18 cellular contexts compared by ENCODE assay signal in the genomic region with DNA sequence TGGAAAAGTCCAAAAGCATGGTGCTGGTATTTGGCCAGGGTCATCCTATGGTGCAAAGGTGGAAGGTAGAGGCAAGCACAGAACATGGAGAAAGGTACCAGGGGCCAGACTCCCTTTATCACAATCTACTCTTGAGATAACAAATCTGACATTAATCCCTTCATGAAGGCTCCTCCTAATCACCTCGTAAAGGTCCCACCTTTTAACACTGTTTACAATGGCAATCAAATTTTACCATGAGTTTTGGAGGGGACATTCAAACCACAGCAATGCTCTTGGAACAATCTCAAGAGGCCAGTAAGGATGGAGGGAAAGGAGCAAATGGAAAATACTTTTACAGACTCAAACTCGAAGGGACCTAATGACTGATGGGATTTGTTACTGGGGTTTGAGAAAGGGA. TPM values are rescaled to one million over a fixed set of nuclear protein-coding genes. Genes with fewer than 3 reads are reported as not detected.
DNase-seq lines count a peak whose midpoint lies in the region; ATAC-seq, FAIRE-seq and TF ChIP-seq lines count a peak whose summit lies in the region.
"Had no signal": no experiment of that assay in that cellular context is flagged by ENCODE, and none has a peak within 500 bp of the region (broad histone marks: within the 10 kb centered on the region; RNA-seq: fewer than 3 reads in every experiment).

No MANE protein-coding gene starts in this region.

- H3K9me3 Mint-ChIP-seq in Calu3 (ENCODE audit: low read depth, unreplicated experiment), result no peaks in the 10 kb centered on the region
- no peaks in the 10 kb centered on the region for H3K9me3 Mint-ChIP-seq in astrocyte (ENCODE audit: unreplicated experiment)
- no peaks in the 10 kb centered on the region for H3K9me3 Mint-ChIP-seq in osteocyte (ENCODE audit: unreplicated experiment)
- H3K9me3 Mint-ChIP-seq in activated T-cell treated with anti-CD3 and anti-CD28 coated beads, Interleukin-2, amount 50 U/mL, for 4 hours, result no peaks in the 10 kb centered on the region
- H3K9me3 Mint-ChIP-seq in activated naive CD4-positive, alpha-beta T cell treated with anti-CD3 and anti-CD28 coated beads, Interleukin-2, amount 50 U/mL, for 72 hours, result no peaks in the 10 kb centered on the region
- H3K9me3 Mint-ChIP-seq: CD4-positive, CD25-positive, alpha-beta regulatory T cell; IgD-negative memory B cell had no signal

- no peak overlapping the region for H3K9ac ChIP-seq in Karpas-422 (ENCODE audit: low read length)
- H3K9ac ChIP-seq in astrocyte (ENCODE audit: low read length), result no peak overlapping the region
- H3K9ac ChIP-seq: BLaER1 treated with 17β-estradiol and CSF1 and Interleukin-3, amounts not matched to agents 10 nM and 100 nM had no signal

- H3K36me3 Mint-ChIP-seq in Calu3 (ENCODE audit: insufficient read depth, unreplicated experiment) (peaks cover 46% of the 10 kb centered on the region), astrocyte (ENCODE audit: low read depth, unreplicated experiment) (peaks cover 11% of the 10 kb centered on the region), osteocyte (ENCODE audit: unreplicated experiment) (peaks cover 4% of the 10 kb centered on the region)
- no peaks in the 10 kb centered on the region for H3K36me3 Mint-ChIP-seq in activated T-cell treated with anti-CD3 and anti-CD28 coated beads, Interleukin-2, amount 50 U/mL, for 4 hours (ENCODE audit: insufficient read depth)
- peaks cover 0 to 5% of the 10 kb centered on the region in 2 donors for H3K36me3 Mint-ChIP-seq in activated naive CD4-positive, alpha-beta T cell treated with anti-CD3 and anti-CD28 coated beads, Interleukin-2, amount 50 U/mL, for 72 hours
- H3K36me3 Mint-ChIP-seq: CD4-positive, CD25-positive, alpha-beta regulatory T cell; IgD-negative memory B cell had no signal

- no peaks in the 10 kb centered on the region for H3K4me1 ChIP-seq in Karpas-422 (ENCODE audit: low read length)
- peaks cover 32% of the 10 kb centered on the region for H3K4me1 ChIP-seq in astrocyte (ENCODE audit: insufficient read depth, low read length)

- ATAC-seq in activated T-cell treated with anti-CD3 and anti-CD28 coated beads, Interleukin-2, amount 50 U/mL, for 4 hours, result no peak
- no peak for ATAC-seq in activated naive CD4-positive, alpha-beta T cell treated with anti-CD3 and anti-CD28 coated beads, Interleukin-2, amount 50 U/mL, for 72 hours

- H3K27ac Mint-ChIP-seq in Calu3 (ENCODE audit: unreplicated experiment), result peak overlapping the region; percentile 24
- H3K27ac Mint-ChIP-seq in astrocyte (ENCODE audit: unreplicated experiment), result no peak overlapping the region
- peak overlapping the region; percentile 59 for H3K27ac Mint-ChIP-seq in osteocyte (ENCODE audit: unreplicated experiment)
- no peak overlapping the region for H3K27ac Mint-ChIP-seq in activated naive CD4-positive, alpha-beta T cell treated with anti-CD3 and anti-CD28 coated beads, Interleukin-2, amount 50 U/mL, for 72 hours
- H3K27ac Mint-ChIP-seq: CD4-positive, CD25-positive, alpha-beta regulatory T cell; IgD-negative memory B cell had no signal

- H3K4me3 ChIP-seq in Karpas-422 (ENCODE audit: low read length) (no peak overlapping the region), astrocyte (ENCODE audit: insufficient read depth, low read depth, low read length) (no peak overlapping the region)
- H3K4me3 ChIP-seq: BLaER1 treated with 17β-estradiol and CSF1 and Interleukin-3, amounts not matched to agents 10 nM and 100 nM; GM12878 had no signal

- H3K27me3 Mint-ChIP-seq in Calu3 (ENCODE audit: unreplicated experiment) (no peaks in the 10 kb centered on the region), astrocyte (ENCODE audit: low read depth, unreplicated experiment) (no peaks in the 10 kb centered on the region), osteocyte (ENCODE audit: unreplicated experiment) (no peaks in the 10 kb centered on the region)
- H3K27me3 Mint-ChIP-seq in activated T-cell treated with anti-CD3 and anti-CD28 coated beads, Interleukin-2, amount 50 U/mL, for 4 hours (ENCODE audit: low read depth), result peaks cover 35% of the 10 kb centered on the region

- DNase-seq in Calu3 (no peak), Karpas-422 (no peak), astrocyte (ENCODE audit: low read depth) (no peak), osteocyte (ENCODE audit: extremely low spot score, unreplicated experiment) (no peak), H4 (ENCODE audit: low spot score) (no peak), occipital lobe (lab: John Stamatoyannopoulos, UW) (no peak)
- no peak for DNase-seq in activated T-cell treated with anti-CD3 and anti-CD28 coated beads, Interleukin-2, amount 50 U/mL, for 4 hours
- no peak for DNase-seq in activated naive CD4-positive, alpha-beta T cell treated with anti-CD3 and anti-CD28 coated beads, Interleukin-2, amount 50 U/mL, for 72 hours (ENCODE audit: low spot score in 2 of 2)
- DNase-seq: 8988T; ACHN; CD4-positive, CD25-positive, alpha-beta regulatory T cell; DMS79; HCEC 1CT had no signal

- H3K4me1 Mint-ChIP-seq in Calu3 (ENCODE audit: low read depth, unreplicated experiment) (peaks cover 73% of the 10 kb centered on the region), astrocyte (ENCODE audit: low read depth, unreplicated experiment) (peaks cover 59% of the 10 kb centered on the region), osteocyte (ENCODE audit: unreplicated experiment) (peaks cover 84% of the 10 kb centered on the region)
- H3K4me1 Mint-ChIP-seq in activated T-cell treated with anti-CD3 and anti-CD28 coated beads, Interleukin-2, amount 50 U/mL, for 4 hours (ENCODE audit: low read depth), result peaks cover 2% of the 10 kb centered on the region

- H3K4me3 Mint-ChIP-seq in Calu3 (ENCODE audit: low read depth, unreplicated experiment), result peak overlapping the region; percentile 4
- peak overlapping the region; percentile 28 for H3K4me3 Mint-ChIP-seq in astrocyte (ENCODE audit: unreplicated experiment)
- no peak overlapping the region for H3K4me3 Mint-ChIP-seq in osteocyte (ENCODE audit: unreplicated experiment)
- no peak overlapping the region for H3K4me3 Mint-ChIP-seq in activated T-cell treated with anti-CD3 and anti-CD28 coated beads, Interleukin-2, amount 50 U/mL, for 4 hours
- H3K4me3 Mint-ChIP-seq: CD4-positive, CD25-positive, alpha-beta regulatory T cell; IgD-negative memory B cell had no signal

- CTCF ChIA-PET in Calu3 (lab: Charles Lee), result interaction anchor here (0.8 kb wide), 1 partner anchor 8 kb away, joined by 3 read pairs; no protein-coding TSS in a partner anchor

- H3K4me2 ChIP-seq in Karpas-422 (ENCODE audit: low read depth, low read length, poor library complexity, severe bottlenecking), result no peak overlapping the region
- no peak overlapping the region for H3K4me2 ChIP-seq in astrocyte (ENCODE audit: low read length)
- H3K4me2 ChIP-seq: BLaER1 treated with 17β-estradiol and CSF1 and Interleukin-3, amounts not matched to agents 10 nM and 100 nM had no signal

- no peaks in the 10 kb centered on the region for H3K9me3 ChIP-seq in Karpas-422 (ENCODE audit: low read length)
- no peaks in the 10 kb centered on the region for H3K9me3 ChIP-seq in astrocyte (ENCODE audit: insufficient read depth, low read depth, low read length)
- H3K9me3 ChIP-seq: BLaER1 treated with 17β-estradiol and CSF1 and Interleukin-3, amounts not matched to agents 10 nM and 100 nM had no signal

- H3K27ac ChIP-seq in Karpas-422 (ENCODE audit: low read length) (no peak overlapping the region), astrocyte (ENCODE audit: low read depth, low read length) (no peak overlapping the region)
- H3K27ac ChIP-seq: BLaER1 treated with 17β-estradiol and CSF1 and Interleukin-3, amounts not matched to agents 10 nM and 100 nM had no signal

- no peak for FAIRE-seq in astrocyte (lab: Jason Lieb, UNC)
- FAIRE-seq: GM12878, GM18507, H1 had no signal

- intact Hi-C loops in Calu3 (cut with micrococcal nuclease; ENCODE audit: unreplicated experiment), result no loop called here

- H3K36me3 ChIP-seq in Karpas-422 (ENCODE audit: insufficient read depth, low read length) (no peaks in the 10 kb centered on the region), astrocyte (ENCODE audit: insufficient read depth, low read length) (peaks cover 9% of the 10 kb centered on the region)
- H3K36me3 ChIP-seq: BLaER1 treated with 17β-estradiol and CSF1 and Interleukin-3, amounts not matched to agents 10 nM and 100 nM had no signal

- H4K20me1 ChIP-seq in Karpas-422 (ENCODE audit: insufficient read depth, low read depth, low read length) (no peaks in the 10 kb centered on the region), astrocyte (ENCODE audit: insufficient read depth, low read length) (peaks cover 98% of the 10 kb centered on the region)
- H4K20me1 ChIP-seq: BLaER1 treated with 17β-estradiol and CSF1 and Interleukin-3, amounts not matched to agents 10 nM and 100 nM had no signal

- H3K9me2 ChIP-seq in Karpas-422 (replicated peaks; ENCODE audit: insufficient read depth, low read length), result no peaks in the 10 kb centered on the region

- H3K27me3 ChIP-seq in Karpas-422 (ENCODE audit: low read length) (no peaks in the 10 kb centered on the region), astrocyte (ENCODE audit: insufficient read depth, low read length) (no peaks in the 10 kb centered on the region)

- H2AFZ ChIP-seq in Karpas-422 (ENCODE audit: low read length) (peak overlapping the region; percentile 37; the same call in 1 of the 2 replicates), astrocyte (ENCODE audit: low read depth, low read length) (no peak overlapping the region)

- H3K79me2 ChIP-seq in Karpas-422 (ENCODE audit: low read length) (no peaks in the 10 kb centered on the region), astrocyte (ENCODE audit: insufficient read depth, low read length) (peaks cover 100% of the 10 kb centered on the region)

- BruUV-seq in Calu3 (replicated peaks; lab: Mats Ljungman, UMichigan), result no TSS peak

- TF ChIP-seq CTCF in Calu3 (IDR thresholded peaks at IDR 0.05; ENCODE audit: unreplicated experiment) (no peak), astrocyte (IDR thresholded peaks at IDR 0.05; ENCODE audit: insufficient read depth, low read depth, low read length) (no peak), osteocyte (IDR thresholded peaks at IDR 0.05) (no peak)

RNA-seq across cellular contexts. Expression of a gene that starts 6.1 kb away (rescaled TPM):
- total RNA-seq in Calu3 (2022) (72.4 and 77.4 TPM in 2 replicates), astrocyte (154 and 177 TPM in 2 replicates), osteocyte (140 and 142 TPM in 2 replicates), occipital lobe (2.7 TPM)
- 0.40 and 0.56 TPM in 2 replicates for total RNA-seq in Karpas-422 (2014; rRNA removed; shearing (Covaris generic); ENCODE audit: low replicate concordance)
- total RNA-seq in H4 (2014; rRNA removed; shearing (Covaris generic)), result 6.2 and 7.5 TPM in 2 replicates
- 1 to 10 TPM; 1.3 to 3.1 (median 1.8) TPM for total RNA-seq in activated T-cell treated with anti-CD3 and anti-CD28 coated beads, Interleukin-2, amount 50 U/mL, for 4 hours
- 1 to 10 TPM; 4.0 to 4.3 TPM for total RNA-seq in activated naive CD4-positive, alpha-beta T cell treated with anti-CD3 and anti-CD28 coated beads, Interleukin-2, amount 50 U/mL, for 72 hours

RNA-seq across cellular contexts. Expression of a gene that starts 57.7 kb away (rescaled TPM):
- total RNA-seq in Calu3 (2022), result 118 and 144 TPM in 2 replicates
- 44.0 and 54.1 TPM in 2 replicates for total RNA-seq in Karpas-422 (2014; rRNA removed; shearing (Covaris generic); ENCODE audit: low replicate concordance)
- 12.3 and 22.9 TPM in 2 replicates for total RNA-seq in astrocyte
- total RNA-seq in osteocyte, result 21.5 and 26.5 TPM in 2 replicates
- total RNA-seq in H4 (2014; rRNA removed; shearing (Covaris generic)), result 37.8 and 65.5 TPM in 2 replicates
- 15.6 TPM for total RNA-seq in occipital lobe
- 1 to 10 TPM; 3.5 to 4.6 (median 3.5) TPM for total RNA-seq in activated T-cell treated with anti-CD3 and anti-CD28 coated beads, Interleukin-2, amount 50 U/mL, for 4 hours
- total RNA-seq in activated naive CD4-positive, alpha-beta T cell treated with anti-CD3 and anti-CD28 coated beads, Interleukin-2, amount 50 U/mL, for 72 hours, result 10 to 100 TPM; 74.2 to 87.0 TPM

Comparison
In these comparisons a context has a peak if more than half of its experiments do, and no peak if none do; other contexts are left out.
1. H3K27ac Mint-ChIP-seq: peak in Calu3 (single experiment) and osteocyte (single experiment); none in astrocyte (single experiment) and activated naive CD4-positive, alpha-beta T cell treated with anti-CD3 and anti-CD28 coated beads, Interleukin-2, amount 50 U/mL, for 72 hours (0 of 2).
2. H3K4me3 Mint-ChIP-seq: peak in Calu3 (single experiment) and astrocyte (single experiment); none in osteocyte (single experiment) and activated T-cell treated with anti-CD3 and anti-CD28 coated beads, Interleukin-2, amount 50 U/mL, for 4 hours (single experiment).